Comparison of ENCODE assay signal across 9 cellular contexts in genomic region chr4:98482847-98483806, GRCh38.
DNase-seq lines count a peak whose midpoint lies in the region; ATAC-seq and TF ChIP-seq lines count a peak whose summit lies in the region.
"Had no signal": no experiment of that assay in that cellular context is flagged by ENCODE, and none has a peak within 500 bp of the region (broad histone marks: within the 10 kb centered on the region; RNA-seq: fewer than 3 reads in every experiment).

No MANE protein-coding gene starts in this region.

- no peak overlapping the region for H3K9ac ChIP-seq in endodermal cell (ENCODE audit: extremely low read depth, low read length, poor library complexity, severe bottlenecking)

- no peaks in the 10 kb centered on the region for H3K9me3 Mint-ChIP-seq in activated CD4-positive, alpha-beta T cell treated with anti-CD3 and anti-CD28 coated beads, Interleukin-2, amount 10 ng/mL, durations not matched to agents 7 days and 5 days
- no peaks in the 10 kb centered on the region for H3K9me3 Mint-ChIP-seq in naive thymus-derived CD8-positive, alpha-beta T cell
- no peaks in the 10 kb centered on the region for H3K9me3 Mint-ChIP-seq in endodermal cell

- no peaks in the 10 kb centered on the region for H3K36me3 ChIP-seq in endodermal cell (ENCODE audit: control insufficient read depth, insufficient read depth, low read length)

- 90 to 91% methylated on average over 4 to 9 of the region's 10 CpGs for WGBS in endodermal cell (ENCODE audit: insufficient coverage in 1 of 2, insufficient read length in 1 of 2), 2 experiments

- no peak overlapping the region for H3K4me3 Mint-ChIP-seq in activated CD4-positive, alpha-beta T cell treated with anti-CD3 and anti-CD28 coated beads, Interleukin-2, amount 10 ng/mL, durations not matched to agents 7 days and 5 days
- H3K4me3 Mint-ChIP-seq in naive thymus-derived CD8-positive, alpha-beta T cell, result no peak overlapping the region
- no peak overlapping the region for H3K4me3 Mint-ChIP-seq in endodermal cell

- no peaks in the 10 kb centered on the region for H3K27me3 Mint-ChIP-seq in activated CD4-positive, alpha-beta T cell treated with anti-CD3 and anti-CD28 coated beads, Interleukin-2, amount 10 ng/mL, durations not matched to agents 7 days and 5 days
- H3K27me3 Mint-ChIP-seq in naive thymus-derived CD8-positive, alpha-beta T cell, result no peaks in the 10 kb centered on the region
- H3K27me3 Mint-ChIP-seq in endodermal cell (ENCODE audit: insufficient read depth), result no peaks in the 10 kb centered on the region

- POLR2A ChIA-PET in activated CD4-positive, alpha-beta T cell treated with anti-CD3 and anti-CD28 coated beads, Interleukin-2, amount 10 ng/mL, durations not matched to agents 7 days and 5 days (lab: Charles Lee), result no interaction called here
- POLR2A ChIA-PET in naive thymus-derived CD8-positive, alpha-beta T cell (lab: Charles Lee), result no interaction called here

- peak overlapping the region; percentile 42 for H3K27ac Mint-ChIP-seq in activated CD4-positive, alpha-beta T cell treated with anti-CD3 and anti-CD28 coated beads, Interleukin-2, amount 10 ng/mL, durations not matched to agents 7 days and 5 days
- H3K27ac Mint-ChIP-seq in naive thymus-derived CD8-positive, alpha-beta T cell, result peak overlapping the region in 6 of 10 donors; percentile 17 to 76 (median 66)
- H3K27ac Mint-ChIP-seq in endodermal cell, result no peak overlapping the region

- no peaks in the 10 kb centered on the region for H3K4me1 ChIP-seq in endodermal cell (ENCODE audit: control insufficient read depth, insufficient read depth, low read length)

- CTCF ChIA-PET in activated CD4-positive, alpha-beta T cell treated with anti-CD3 and anti-CD28 coated beads, Interleukin-2, amount 10 ng/mL, durations not matched to agents 7 days and 5 days (lab: Charles Lee), result interaction anchor here (0.8 to 2.9 kb wide), 4 partner anchors 9 to 27 kb away, joined by 3 to 10 read pairs (median 5); no protein-coding TSS in a partner anchor

- no peak overlapping the region for H3K27ac ChIP-seq in endodermal cell (ENCODE audit: low read depth, low read length)
- H3K27ac ChIP-seq: SK-N-MC had no signal

- peaks cover 61% of the 10 kb centered on the region for H3K4me1 Mint-ChIP-seq in activated CD4-positive, alpha-beta T cell treated with anti-CD3 and anti-CD28 coated beads, Interleukin-2, amount 10 ng/mL, durations not matched to agents 7 days and 5 days
- peaks cover 8 to 28% (median 17%) of the 10 kb centered on the region in 4 donors for H3K4me1 Mint-ChIP-seq in naive thymus-derived CD8-positive, alpha-beta T cell
- H3K4me1 Mint-ChIP-seq in endodermal cell, result peaks cover 12% of the 10 kb centered on the region

- TF ChIP-seq CTCF in endodermal cell (conservative IDR thresholded peaks at IDR 0.05), result no peak

- H3K9me3 ChIP-seq in endodermal cell (ENCODE audit: control insufficient read depth, low read length), result no peaks in the 10 kb centered on the region

- H3K4me3 ChIP-seq in endodermal cell (ENCODE audit: low read length), result no peak overlapping the region
- H3K4me3 ChIP-seq: SK-N-MC had no signal

- no peaks in the 10 kb centered on the region for H3K27me3 ChIP-seq in endodermal cell (ENCODE audit: control insufficient read depth, insufficient read depth, low read length, poor library complexity, severe bottlenecking)

- DNase-seq in activated CD4-positive, alpha-beta T cell treated with anti-CD3 and anti-CD28 coated beads, Interleukin-2, amount 10 ng/mL, durations not matched to agents 7 days and 5 days, result no peak
- no peak for DNase-seq in naive thymus-derived CD8-positive, alpha-beta T cell
- DNase-seq in DMS114 treated with DMSO at 0.1 percent for 48 hours (lab: John Stamatoyannopoulos, UW; ENCODE audit: unreplicated experiment) (no peak), endodermal cell (no peak), SIG-M5 (lab: John Stamatoyannopoulos, UW) (no peak), UCSD-AML1 (lab: John Stamatoyannopoulos, UW; ENCODE audit: unreplicated experiment) (no peak)

- ATAC-seq in GM19023 (IDR thresholded peaks at IDR 0.05; ENCODE audit: unreplicated experiment) (peak; percentile 94), HG02943 (IDR thresholded peaks at IDR 0.05; ENCODE audit: low read depth, unreplicated experiment) (peak; percentile 75)
- no peak for ATAC-seq in naive thymus-derived CD8-positive, alpha-beta T cell

- peaks cover 38% of the 10 kb centered on the region for H3K36me3 Mint-ChIP-seq in activated CD4-positive, alpha-beta T cell treated with anti-CD3 and anti-CD28 coated beads, Interleukin-2, amount 10 ng/mL, durations not matched to agents 7 days and 5 days (ENCODE audit: low read depth)
- H3K36me3 Mint-ChIP-seq in naive thymus-derived CD8-positive, alpha-beta T cell, result peaks cover 0 to 35% (median 3%) of the 10 kb centered on the region in 3 donors
- no peaks in the 10 kb centered on the region for H3K36me3 Mint-ChIP-seq in endodermal cell (ENCODE audit: low read depth)

Comparison
In these comparisons a context has a peak if more than half of its experiments do, and no peak if none do; other contexts are left out.
1. ATAC-seq: peak in GM19023 (single experiment) and HG02943 (single experiment); none in naive thymus-derived CD8-positive, alpha-beta T cell (0 of 2).